In genomic region chr15:55916666-55917409, GRCh38 we compare ENCODE assay signal across 12 cellular contexts.
A peak's percentile ranks its signal among the peaks of the same experiment; 100 is the strongest.
DNase-seq lines count a peak whose midpoint lies in the region; ATAC-seq, FAIRE-seq and TF ChIP-seq lines count a peak whose summit lies in the region.
"Had no signal": no experiment of that assay in that cellular context is flagged by ENCODE, and none has a peak within 500 bp of the region (broad histone marks: within the 10 kb centered on the region; RNA-seq: fewer than 3 reads in every experiment).

No MANE protein-coding gene starts in this region.

- no peak for TF ChIP-seq POLR2A in stomach (IDR thresholded peaks at IDR 0.05)

- no peak for ATAC-seq in HG02610 (IDR thresholded peaks at IDR 0.05; ENCODE audit: unreplicated experiment)

- no peak overlapping the region for H3K27ac ChIP-seq in cardiac muscle cell
- H3K27ac ChIP-seq in stomach, result peak overlapping the region in 2 of 5 donors; percentile 56 to 62
- no peak overlapping the region for H3K27ac ChIP-seq in effector memory CD4-positive, alpha-beta T cell (ENCODE audit: insufficient read depth, low read length, poor library complexity, severe bottlenecking)
- H3K27ac ChIP-seq: KMS-11, prostate gland had no signal

- 37 to 49% (median 40%) methylated on average over 11 of the region's 11 CpGs for WGBS in stomach, 5 donors

- H3K9me3 ChIP-seq in adipocyte (ENCODE audit: control insufficient read depth, low read length) (no peaks in the 10 kb centered on the region), cardiac muscle cell (ENCODE audit: low read depth) (no peaks in the 10 kb centered on the region), stomach (no peaks in the 10 kb centered on the region)
- H3K9me3 ChIP-seq in effector memory CD4-positive, alpha-beta T cell (ENCODE audit: control insufficient read depth, low read length), result no peaks in the 10 kb centered on the region
- H3K9me3 ChIP-seq: prostate gland had no signal

- H3K36me3 ChIP-seq in adipocyte (ENCODE audit: control insufficient read depth, insufficient read depth, low read length, severe bottlenecking) (no peaks in the 10 kb centered on the region), cardiac muscle cell (no peaks in the 10 kb centered on the region), stomach (no peaks in the 10 kb centered on the region)
- H3K36me3 ChIP-seq in effector memory CD4-positive, alpha-beta T cell (ENCODE audit: control insufficient read depth, insufficient read depth, low read length), result no peaks in the 10 kb centered on the region
- H3K36me3 ChIP-seq: prostate gland had no signal

- intact Hi-C loops in stomach (cut with DNase I; ENCODE audit: low total_unique reads), result no loop called here

- H3K4me1 ChIP-seq in adipocyte (ENCODE audit: control insufficient read depth, insufficient read depth, low read length), result peaks cover 27% of the 10 kb centered on the region
- no peaks in the 10 kb centered on the region for H3K4me1 ChIP-seq in cardiac muscle cell (ENCODE audit: low read depth)
- peaks cover 5 to 27% (median 19%) of the 10 kb centered on the region in 4 donors for H3K4me1 ChIP-seq in stomach
- H3K4me1 ChIP-seq in effector memory CD4-positive, alpha-beta T cell (ENCODE audit: control insufficient read depth, insufficient read depth, low read length, poor library complexity, severe bottlenecking), result no peaks in the 10 kb centered on the region
- H3K4me1 ChIP-seq: prostate gland had no signal

- H3K4me3 ChIP-seq in adipocyte (ENCODE audit: low read length) (peak overlapping the region; percentile 22), cardiac muscle cell (no peak overlapping the region), stomach (peak overlapping the region in 3 of 4 donors; percentile 3 to 10 (median 5))
- H3K4me3 ChIP-seq in effector memory CD4-positive, alpha-beta T cell (ENCODE audit: insufficient read depth, low read depth, low read length, poor library complexity, severe bottlenecking), result no peak overlapping the region
- H3K4me3 ChIP-seq: prostate gland had no signal

- no peak for TF ChIP-seq EP300 in stomach (IDR thresholded peaks at IDR 0.05)

- TF ChIP-seq CTCF in cardiac muscle cell (IDR thresholded peaks at IDR 0.05; ENCODE audit: low read depth, low read length) (no peak), stomach (IDR thresholded peaks at IDR 0.05) (no peak), D721Med (IDR thresholded peaks at IDR 0.05; ENCODE audit: insufficient read depth, missing control alignments) (no peak)

- DNase-seq in NCI-H748 (lab: John Stamatoyannopoulos, UW; ENCODE audit: unreplicated experiment), result peak; percentile 6
- no peak for DNase-seq in NCI-H748 treated with DMSO at 0.1 percent for 48 hours (lab: John Stamatoyannopoulos, UW)
- peak; percentile 83 for DNase-seq in adipocyte (ENCODE audit: low read depth)
- DNase-seq in cardiac muscle cell (ENCODE audit: low read depth in 1 of 2, low spot score in 1 of 2), result peak; percentile 11 to 50
- DNase-seq in stomach, result no peak
- no peak for DNase-seq in effector memory CD4-positive, alpha-beta T cell
- no peak for DNase-seq in D721Med (ENCODE audit: insufficient read length, low spot score)
- DNase-seq: activated CD8-positive, alpha-beta memory T cell treated with anti-CD3 and anti-CD28 coated beads, Interleukin-2, amount 50 U/mL, for 48 hours; stimulated activated CD8-positive, alpha-beta memory T cell treated with anti-CD3 and anti-CD28 coated beads, Interleukin-4, amount 100 ng/mL, for 48 hours had no signal

- H3K9ac ChIP-seq in adipocyte (ENCODE audit: low read length), result peak overlapping the region; percentile 35
- H3K9ac ChIP-seq: KMS-11 had no signal

- H3K27me3 ChIP-seq in adipocyte (replicated peaks; ENCODE audit: control insufficient read depth, insufficient read depth, low read length) (no peaks in the 10 kb centered on the region), cardiac muscle cell (no peaks in the 10 kb centered on the region), stomach (no peaks in the 10 kb centered on the region)
- no peaks in the 10 kb centered on the region for H3K27me3 ChIP-seq in effector memory CD4-positive, alpha-beta T cell (replicated peaks; ENCODE audit: control insufficient read depth, insufficient read depth, low read length, poor library complexity, severe bottlenecking)

- no peak for FAIRE-seq in D721Med (lab: Jason Lieb, UNC)

Comparison
In these comparisons a context has a peak if more than half of its experiments do, and no peak if none do; other contexts are left out.
1. DNase-seq: peak in NCI-H748 (single experiment), adipocyte (single experiment) and cardiac muscle cell (2 of 2); none in NCI-H748 treated with DMSO at 0.1 percent for 48 hours (single experiment), stomach (single experiment), effector memory CD4-positive, alpha-beta T cell (0 of 3) and D721Med (single experiment).
2. H3K4me3 ChIP-seq: peak in adipocyte (single experiment) and stomach (3 of 4); none in cardiac muscle cell (single experiment) and effector memory CD4-positive, alpha-beta T cell (single experiment).